Comparison of ENCODE assay signal across 8 cellular contexts in genomic region chr19:42420055-42420544, GRCh38. TPM values are rescaled to one million over a fixed set of nuclear protein-coding genes. Genes with fewer than 3 reads are reported as not detected.
DNase-seq lines count a peak whose midpoint lies in the region; ATAC-seq and TF ChIP-seq lines count a peak whose summit lies in the region.

No MANE protein-coding gene starts in this region.

- no peaks in the 10 kb centered on the region for H3K9me3 ChIP-seq in CD4-positive, CD25-positive, alpha-beta regulatory T cell (ENCODE audit: control insufficient read depth in 2 of 2, low read length in 2 of 2)

- peak; percentile 63 to 89 (median 78) for DNase-seq in CD4-positive, CD25-positive, alpha-beta regulatory T cell
- DNase-seq in H4 (ENCODE audit: low spot score): peak; percentile 68
- peak; percentile 82 for DNase-seq in OCI-M1 (lab: John Stamatoyannopoulos, UW)
- DNase-seq in activated T-helper 1 cell treated with anti-CD3 and anti-CD28 coated beads, Interleukin-12 subunit alpha, Interleukin-12 subunit beta, Interleukin-2, Interleukin-4 antibody, amounts not matched to agents 30 ng/mL and 10 ng/mL and 1 ng/mL, durations not matched to agents 14 hours and 24 hours and 36 hours (ENCODE audit: low spot score): peak; percentile 70
- DNase-seq in foreskin fibroblast: peak; percentile 47 to 72
- DNase-seq in stimulated activated CD4-positive, alpha-beta T cell treated with anti-CD3 and anti-CD28 coated beads, Interleukin-12 subunit alpha, Interleukin-12 subunit beta, amount 100 ng/mL, for 48 hours (ENCODE audit: low read depth in 2 of 3, low spot score in 1 of 3): peak; percentile 59 to 76 (median 66)
- no peak for DNase-seq in medulla oblongata (ENCODE audit: extremely low spot score)

- H3K27me3 ChIP-seq in CD4-positive, CD25-positive, alpha-beta regulatory T cell (ENCODE audit: control insufficient read depth, insufficient read depth, low read length): no peaks in the 10 kb centered on the region

- H3K36me3 ChIP-seq in CD4-positive, CD25-positive, alpha-beta regulatory T cell (ENCODE audit: control insufficient read depth, insufficient read depth, low read length): peaks cover 13% of the 10 kb centered on the region

- H3K36me3 Mint-ChIP-seq in CD4-positive, CD25-positive, alpha-beta regulatory T cell: peaks cover 3% of the 10 kb centered on the region
- H3K36me3 Mint-ChIP-seq in activated T-helper 1 cell treated with anti-CD3 and anti-CD28 coated beads, Interleukin-12 subunit alpha, Interleukin-12 subunit beta, Interleukin-2, Interleukin-4 antibody, amounts not matched to agents 30 ng/mL and 10 ng/mL and 1 ng/mL, durations not matched to agents 14 hours and 24 hours and 36 hours (ENCODE audit: low read depth): peaks cover 4% of the 10 kb centered on the region

- peak overlapping the region in 2 of 3 donors; percentile 27 to 48 for H3K27ac Mint-ChIP-seq in CD4-positive, CD25-positive, alpha-beta regulatory T cell
- no peak overlapping the region for H3K27ac Mint-ChIP-seq in activated T-helper 1 cell treated with anti-CD3 and anti-CD28 coated beads, Interleukin-12 subunit alpha, Interleukin-12 subunit beta, Interleukin-2, Interleukin-4 antibody, amounts not matched to agents 30 ng/mL and 10 ng/mL and 1 ng/mL, durations not matched to agents 14 hours and 24 hours and 36 hours

- H3K27ac ChIP-seq in CD4-positive, CD25-positive, alpha-beta regulatory T cell (ENCODE audit: insufficient read depth, low read length, poor library complexity, severe bottlenecking): no peak overlapping the region

- H3K4me1 ChIP-seq in CD4-positive, CD25-positive, alpha-beta regulatory T cell (ENCODE audit: control insufficient read depth, insufficient read depth, low read length, poor library complexity, severe bottlenecking): peaks cover 45% of the 10 kb centered on the region

- H3K4me3 Mint-ChIP-seq in CD4-positive, CD25-positive, alpha-beta regulatory T cell: peak overlapping the region; percentile 12 to 86 (median 46)
- peak overlapping the region; percentile 99 for H3K4me3 Mint-ChIP-seq in activated T-helper 1 cell treated with anti-CD3 and anti-CD28 coated beads, Interleukin-12 subunit alpha, Interleukin-12 subunit beta, Interleukin-2, Interleukin-4 antibody, amounts not matched to agents 30 ng/mL and 10 ng/mL and 1 ng/mL, durations not matched to agents 14 hours and 24 hours and 36 hours

- ATAC-seq in CD4-positive, CD25-positive, alpha-beta regulatory T cell (ENCODE audit: low read depth in 2 of 2): peak; percentile 46 to 50
- no peak for ATAC-seq in HG03159 (IDR thresholded peaks at IDR 0.05; ENCODE audit: unreplicated experiment)

- peak; percentile 68 for TF ChIP-seq CTCF in foreskin fibroblast (IDR thresholded peaks at IDR 0.05; ENCODE audit: low read depth, low read length)

- H3K9me3 Mint-ChIP-seq in CD4-positive, CD25-positive, alpha-beta regulatory T cell: no peaks in the 10 kb centered on the region
- H3K9me3 Mint-ChIP-seq in activated T-helper 1 cell treated with anti-CD3 and anti-CD28 coated beads, Interleukin-12 subunit alpha, Interleukin-12 subunit beta, Interleukin-2, Interleukin-4 antibody, amounts not matched to agents 30 ng/mL and 10 ng/mL and 1 ng/mL, durations not matched to agents 14 hours and 24 hours and 36 hours: no peaks in the 10 kb centered on the region

- H3K4me3 ChIP-seq in CD4-positive, CD25-positive, alpha-beta regulatory T cell (ENCODE audit: low read depth, low read length): no peak overlapping the region
- no peak overlapping the region for H3K4me3 ChIP-seq in foreskin fibroblast (ENCODE audit: low read depth in 1 of 2, low read length in 2 of 2)

- H3K4me1 Mint-ChIP-seq in CD4-positive, CD25-positive, alpha-beta regulatory T cell: peaks cover 11 to 56% (median 32%) of the 10 kb centered on the region in 4 donors
- H3K4me1 Mint-ChIP-seq in activated T-helper 1 cell treated with anti-CD3 and anti-CD28 coated beads, Interleukin-12 subunit alpha, Interleukin-12 subunit beta, Interleukin-2, Interleukin-4 antibody, amounts not matched to agents 30 ng/mL and 10 ng/mL and 1 ng/mL, durations not matched to agents 14 hours and 24 hours and 36 hours (ENCODE audit: low read depth): peaks cover 32% of the 10 kb centered on the region

- intact Hi-C loops in activated T-helper 1 cell treated with anti-CD3 and anti-CD28 coated beads, Interleukin-12 subunit alpha, Interleukin-12 subunit beta, Interleukin-2, Interleukin-4 antibody, amounts not matched to agents 30 ng/mL and 10 ng/mL and 1 ng/mL, durations not matched to agents 14 hours and 24 hours and 36 hours (cut with micrococcal nuclease): loop anchor here (1.0 to 5.0 kb wide), 3 partner anchors 13 to 343 kb away; partner anchors contain the start of gene ZNF574

- H3K27me3 Mint-ChIP-seq in CD4-positive, CD25-positive, alpha-beta regulatory T cell: no peaks in the 10 kb centered on the region
- no peaks in the 10 kb centered on the region for H3K27me3 Mint-ChIP-seq in activated T-helper 1 cell treated with anti-CD3 and anti-CD28 coated beads, Interleukin-12 subunit alpha, Interleukin-12 subunit beta, Interleukin-2, Interleukin-4 antibody, amounts not matched to agents 30 ng/mL and 10 ng/mL and 1 ng/mL, durations not matched to agents 14 hours and 24 hours and 36 hours (ENCODE audit: insufficient read depth)

RNA-seq across cellular contexts. Expression of gene LIPE, which starts 7.1 kb away (rescaled TPM):
- total RNA-seq in CD4-positive, CD25-positive, alpha-beta regulatory T cell: 13.2 TPM
- polyA plus RNA-seq in CD4-positive, CD25-positive, alpha-beta regulatory T cell: 1 to 10 TPM; 3.0 to 7.1 (median 5.4) TPM
- total RNA-seq in H4 (2014; rRNA removed; shearing (Covaris generic)): 0.68 and 1.2 TPM in 2 replicates
- total RNA-seq in activated T-helper 1 cell treated with anti-CD3 and anti-CD28 coated beads, Interleukin-12 subunit alpha, Interleukin-12 subunit beta, Interleukin-2, Interleukin-4 antibody, amounts not matched to agents 30 ng/mL and 10 ng/mL and 1 ng/mL, durations not matched to agents 14 hours and 24 hours and 36 hours: 32.8 and 38.5 TPM in 2 replicates

RNA-seq across cellular contexts. Expression of gene CXCL17, which starts 22.6 kb away (rescaled TPM):
- total RNA-seq in CD4-positive, CD25-positive, alpha-beta regulatory T cell: not detected
- under 1 TPM in 1 of 4 donors, not detected in 3; 0.28 TPM for polyA plus RNA-seq in CD4-positive, CD25-positive, alpha-beta regulatory T cell
- not detected in 2 replicates for total RNA-seq in H4 (2014; rRNA removed; shearing (Covaris generic))
- not detected in 2 replicates for total RNA-seq in activated T-helper 1 cell treated with anti-CD3 and anti-CD28 coated beads, Interleukin-12 subunit alpha, Interleukin-12 subunit beta, Interleukin-2, Interleukin-4 antibody, amounts not matched to agents 30 ng/mL and 10 ng/mL and 1 ng/mL, durations not matched to agents 14 hours and 24 hours and 36 hours

RNA-seq across cellular contexts. Expression of gene CNFN, which starts 30.0 kb away (rescaled TPM):
- total RNA-seq in CD4-positive, CD25-positive, alpha-beta regulatory T cell: not detected
- polyA plus RNA-seq in CD4-positive, CD25-positive, alpha-beta regulatory T cell: under 1 TPM in 2 of 4 donors, not detected in 2; 0.49 TPM
- total RNA-seq in H4 (2014; rRNA removed; shearing (Covaris generic)): 1.0 TPM in 1 of 2 replicates, not detected in the other
- total RNA-seq in activated T-helper 1 cell treated with anti-CD3 and anti-CD28 coated beads, Interleukin-12 subunit alpha, Interleukin-12 subunit beta, Interleukin-2, Interleukin-4 antibody, amounts not matched to agents 30 ng/mL and 10 ng/mL and 1 ng/mL, durations not matched to agents 14 hours and 24 hours and 36 hours: not detected in 2 replicates
